ENCODE assay signal across 9 cellular contexts in the genomic region with DNA sequence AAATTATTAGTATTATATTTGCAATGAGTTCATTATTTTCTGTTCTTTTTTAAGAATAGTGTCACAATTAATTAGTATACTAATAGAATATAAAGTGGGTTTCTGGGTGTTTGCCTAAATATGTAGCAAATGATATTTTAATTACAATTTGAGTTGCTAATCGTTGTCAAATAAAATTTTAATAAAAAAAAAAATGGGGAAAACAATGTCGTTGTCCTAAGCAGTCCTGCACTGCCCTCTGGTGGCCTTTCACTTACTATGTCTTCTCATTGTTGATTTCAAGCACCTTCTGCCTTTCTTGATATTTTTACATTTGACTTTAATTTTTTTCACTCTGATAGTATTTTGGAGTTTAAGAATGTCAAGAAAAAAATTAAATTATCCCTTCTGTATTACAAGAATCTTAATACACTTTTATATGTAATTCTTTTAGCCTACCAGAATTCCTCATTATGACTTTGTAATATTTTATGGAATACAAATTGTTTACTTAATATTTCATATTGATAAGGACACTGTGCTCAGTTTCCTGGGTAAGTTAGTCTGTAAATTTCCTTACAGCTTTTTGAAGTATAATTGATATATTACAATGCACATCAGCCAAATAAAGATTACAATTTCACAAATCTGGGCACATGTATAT.
DNase-seq lines count a peak whose midpoint lies in the region; TF ChIP-seq lines count a peak whose summit lies in the region.
"Had no signal": no experiment of that assay in that cellular context is flagged by ENCODE, and none has a peak within 500 bp of the region (broad histone marks: within the 10 kb centered on the region; RNA-seq: fewer than 3 reads in every experiment).

No MANE protein-coding gene starts in this region.

- DNase-seq in AG09309 (ENCODE audit: low read depth), result peak; percentile 13
- peak; percentile 21 for DNase-seq in NCI-H2227 treated with DMSO at 0.1 percent for 48 hours (lab: John Stamatoyannopoulos, UW)
- DNase-seq in brain microvascular endothelial cell, result peak; percentile 67
- DNase-seq in medulla oblongata (ENCODE audit: extremely low spot score), result peak; percentile 51
- DNase-seq in 8988T, result no peak
- DNase-seq in middle frontal gyrus (ENCODE audit: extremely low spot score, low spot score), result no peak
- no peak for DNase-seq in activated CD8-positive, alpha-beta memory T cell treated with anti-CD3 and anti-CD28 coated beads, Interleukin-2, amount 50 U/mL, for 48 hours

- H3K36me3 ChIP-seq in brain microvascular endothelial cell (replicated peaks), result no peaks in the 10 kb centered on the region

- H3K4me3 ChIP-seq in AG09309 (ENCODE audit: control insufficient read depth, low read depth, low read length), result no peak overlapping the region
- H3K4me3 ChIP-seq in brain microvascular endothelial cell (ENCODE audit: low read depth, low read length), result no peak overlapping the region

- peak; percentile 71 for TF ChIP-seq CTCF in AG09309 (IDR thresholded peaks at IDR 0.05; ENCODE audit: control insufficient read depth, insufficient read depth, low read depth, low read length, missing control alignments)
- peak; percentile 57 for TF ChIP-seq CTCF in GM12873 (IDR thresholded peaks at IDR 0.05; ENCODE audit: insufficient read depth, low read depth, low read length, missing control alignments)
- peak; percentile 81 for TF ChIP-seq CTCF in brain microvascular endothelial cell (IDR thresholded peaks at IDR 0.05; ENCODE audit: low read depth, low read length, missing control alignments)

- H3K27me3 ChIP-seq in brain microvascular endothelial cell (replicated peaks), result no peaks in the 10 kb centered on the region

- H3K27ac ChIP-seq in brain microvascular endothelial cell, result no peak overlapping the region
- H3K27ac ChIP-seq: epithelial cell of prostate had no signal

- in situ Hi-C loops in brain microvascular endothelial cell (cut with HindIII; ENCODE audit: low pct_ligation_motif_present, low sequenced_read_pairs), result no loop called here

Comparison
In these comparisons a context has a peak if more than half of its experiments do, and no peak if none do; other contexts are left out.
1. DNase-seq: peak in AG09309 (single experiment), NCI-H2227 treated with DMSO at 0.1 percent for 48 hours (single experiment), brain microvascular endothelial cell (single experiment) and medulla oblongata (single experiment); none in 8988T (single experiment), middle frontal gyrus (single experiment) and activated CD8-positive, alpha-beta memory T cell treated with anti-CD3 and anti-CD28 coated beads, Interleukin-2, amount 50 U/mL, for 48 hours (single experiment).
2. Peak in every context shown above with its lines, with median percentiles within 50 percentile points of each other: CTCF ChIP-seq.